Comparison of ENCODE assay signal across 19 cellular contexts in the genomic region with DNA sequence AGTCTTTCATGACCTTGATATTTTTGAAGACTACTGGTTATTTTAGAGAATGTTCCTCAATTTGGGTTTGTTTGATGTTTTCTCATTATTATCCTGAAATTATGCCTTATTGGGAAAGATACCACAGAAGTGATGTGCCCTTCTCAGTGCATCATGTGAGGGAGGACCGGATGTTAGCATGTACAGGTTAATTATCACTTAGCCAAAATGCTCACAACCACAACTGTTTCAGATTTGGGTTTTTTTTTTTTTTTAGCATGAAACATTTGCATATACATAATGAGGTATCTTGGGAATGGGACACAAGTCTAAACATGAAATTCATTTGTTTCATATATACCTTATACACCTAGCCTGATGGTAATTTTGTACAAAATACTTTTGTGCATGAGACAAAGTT. TPM values are rescaled to one million over a fixed set of nuclear protein-coding genes. Genes with fewer than 3 reads are reported as not detected.
A peak's percentile ranks its signal among the peaks of the same experiment; 100 is the strongest.
DNase-seq lines count a peak whose midpoint lies in the region; ATAC-seq lines count a peak whose summit lies in the region.
"Had no signal": no experiment of that assay in that cellular context is flagged by ENCODE, and none has a peak within 500 bp of the region (broad histone marks: within the 10 kb centered on the region; RNA-seq: fewer than 3 reads in every experiment).

No MANE protein-coding gene starts in this region.

- ATAC-seq in GM18508 (IDR thresholded peaks at IDR 0.05; ENCODE audit: insufficient read depth, unreplicated experiment) (peak; percentile 64), GM19025 (IDR thresholded peaks at IDR 0.05; ENCODE audit: low read depth, unreplicated experiment) (peak; percentile 50), GM21423 (IDR thresholded peaks at IDR 0.05; ENCODE audit: unreplicated experiment) (peak; percentile 44), HG03342 (IDR thresholded peaks at IDR 0.05; ENCODE audit: unreplicated experiment) (peak; percentile 52), GM21528 (IDR thresholded peaks at IDR 0.05; ENCODE audit: low FRiP score, unreplicated experiment) (no peak), left lobe of liver (no peak)
- ATAC-seq: T-helper 17 cell had no signal

- DNase-seq in LoVo (ENCODE audit: low spot score): no peak
- DNase-seq in stimulated activated CD4-positive, alpha-beta T cell treated with anti-CD3 and anti-CD28 coated beads, Interleukin-2, amount 100 ng/mL, for 24 hours: no peak
- no peak for DNase-seq in left lobe of liver (ENCODE audit: low spot score)
- DNase-seq: CD8-positive, alpha-beta memory T cell; GF-D8; MV-4-11; NCI-H1417; NCI-H187 treated with DMSO at 0.1 percent for 48 hours; NCI-H2171; NCI-H446; NCI-H69; NK-92 treated with Interleukin-12 subunit alpha and Interleukin-12 subunit beta, amount 100 ng/mL, for 24 hours; SIG-M5; T-helper 17 cell had no signal

RNA-seq across cellular contexts. Expression of a gene that starts 59.8 kb away (rescaled TPM):
- total RNA-seq in left lobe of liver: 19.9 TPM

Comparison
In these comparisons a context has a peak if more than half of its experiments do, and no peak if none do; other contexts are left out.
1. ATAC-seq: peak in GM18508 (single experiment), GM19025 (single experiment), GM21423 (single experiment) and HG03342 (single experiment); none in GM21528 (single experiment) and left lobe of liver (single experiment).